In the genomic region with DNA sequence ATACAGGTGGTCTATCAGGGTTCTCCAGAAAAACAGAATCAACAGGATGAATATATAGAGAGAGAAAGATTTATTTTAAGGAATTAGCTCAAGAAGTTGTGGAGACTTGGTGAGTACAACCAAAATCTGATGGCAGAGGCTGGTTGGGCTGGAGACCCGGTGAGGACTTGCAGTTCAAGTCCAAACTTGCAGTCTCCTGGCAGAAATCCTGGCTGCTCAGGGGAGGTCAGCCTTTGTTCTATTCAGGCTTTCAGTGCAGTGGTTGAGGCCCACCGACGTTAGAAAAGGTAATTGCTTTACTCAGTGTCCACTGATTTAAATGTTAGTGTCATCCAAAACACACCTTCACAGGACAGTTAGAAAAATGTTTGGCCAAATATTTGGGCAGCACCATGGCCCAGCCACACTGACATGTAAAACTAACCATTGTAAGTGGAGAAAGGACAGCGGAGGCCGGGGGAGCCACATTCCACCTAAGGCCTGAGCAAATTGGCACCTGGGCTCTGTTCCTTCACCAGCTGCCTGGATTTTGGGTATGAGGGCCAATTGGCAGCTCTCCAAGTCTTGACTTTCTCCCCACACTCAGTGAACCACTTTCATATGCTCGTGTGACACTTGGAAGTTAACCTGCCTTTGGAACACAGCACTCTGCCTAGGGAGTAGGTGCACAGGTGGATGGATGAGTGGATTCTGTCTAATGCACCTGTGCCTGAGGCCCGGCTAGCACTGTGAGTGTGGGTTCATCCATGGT, we compare ENCODE assay signal across 21 cellular contexts. TPM values are rescaled to one million over a fixed set of nuclear protein-coding genes. Genes with fewer than 3 reads are reported as not detected.
DNase-seq lines count a peak whose midpoint lies in the region; ATAC-seq and TF ChIP-seq lines count a peak whose summit lies in the region.
"Had no signal": no experiment of that assay in that cellular context is flagged by ENCODE, and none has a peak within 500 bp of the region (broad histone marks: within the 10 kb centered on the region; RNA-seq: fewer than 3 reads in every experiment).

No MANE protein-coding gene starts in this region.

- ATAC-seq in foreskin keratinocyte, result no peak
- ATAC-seq in activated T-cell treated with anti-CD3 and anti-CD28 coated beads, Interleukin-2, amount 50 U/mL, for 4 hours, result no peak
- ATAC-seq: GM12878 had no signal

- H3K4me1 ChIP-seq in foreskin keratinocyte (no peaks in the 10 kb centered on the region), transverse colon (no peaks in the 10 kb centered on the region)
- H3K4me1 ChIP-seq: BLaER1 treated with 17β-estradiol and CSF1 and Interleukin-3, amounts not matched to agents 10 nM and 100 nM had no signal

- H3K9me3 Mint-ChIP-seq in activated T-cell treated with anti-CD3 and anti-CD28 coated beads, Interleukin-2, amount 50 U/mL, for 4 hours, result no peaks in the 10 kb centered on the region

- H3K27me3 ChIP-seq in foreskin keratinocyte (no peaks in the 10 kb centered on the region), transverse colon (no peaks in the 10 kb centered on the region)
- H3K27me3 ChIP-seq: BLaER1 treated with 17β-estradiol and CSF1 and Interleukin-3, amounts not matched to agents 10 nM and 100 nM had no signal

- DNase-seq in DMS79 (lab: John Stamatoyannopoulos, UW) (peak; percentile 81), NCI-H1105 treated with DMSO at 0.1 percent for 48 hours (lab: John Stamatoyannopoulos, UW) (peak; percentile 90), NCI-H345 treated with DMSO at 0.1 percent for 48 hours (lab: John Stamatoyannopoulos, UW; ENCODE audit: unreplicated experiment) (peak; percentile 84), foreskin keratinocyte (peak; percentile 12 to 33), amniotic stem cell (lab: John Stamatoyannopoulos, UW) (no peak), transverse colon (no peak), RPMI8226 (no peak)
- DNase-seq in activated T-cell treated with anti-CD3 and anti-CD28 coated beads, Interleukin-2, amount 50 U/mL, for 4 hours, result no peak
- DNase-seq: EL, NCI-H1436, NCI-H1930, NCI-H446 treated with DMSO at 0.1 percent for 48 hours, Right ventricle myocardium superior, SW 1271, T-helper 2 cell had no signal

- H3K4me3 ChIP-seq in transverse colon, result no peak overlapping the region
- H3K4me3 ChIP-seq: BLaER1 treated with 17β-estradiol and CSF1 and Interleukin-3, amounts not matched to agents 10 nM and 100 nM; GM12878 had no signal

- H3K36me3 ChIP-seq in transverse colon, result no peaks in the 10 kb centered on the region
- H3K36me3 ChIP-seq: BLaER1 treated with 17β-estradiol and CSF1 and Interleukin-3, amounts not matched to agents 10 nM and 100 nM had no signal

- no peaks in the 10 kb centered on the region for H3K9me3 ChIP-seq in transverse colon

- H3K27me3 Mint-ChIP-seq in activated T-cell treated with anti-CD3 and anti-CD28 coated beads, Interleukin-2, amount 50 U/mL, for 4 hours (ENCODE audit: low read depth), result peaks cover 2% of the 10 kb centered on the region

- no peaks in the 10 kb centered on the region for H3K4me1 Mint-ChIP-seq in activated T-cell treated with anti-CD3 and anti-CD28 coated beads, Interleukin-2, amount 50 U/mL, for 4 hours (ENCODE audit: low read depth)

- TF ChIP-seq EP300 in transverse colon (IDR thresholded peaks at IDR 0.05; ENCODE audit: low read depth), result no peak

- no peak for TF ChIP-seq POLR2A in transverse colon (IDR thresholded peaks at IDR 0.05)

- H3K27ac ChIP-seq in foreskin keratinocyte (no peak overlapping the region), transverse colon (no peak overlapping the region)
- H3K27ac ChIP-seq: BLaER1 treated with 17β-estradiol and CSF1 and Interleukin-3, amounts not matched to agents 10 nM and 100 nM; HL-60; KMS-11 had no signal

- intact Hi-C loops in transverse colon (cut with DNase I; ENCODE audit: low total_unique reads), result no loop called here

- TF ChIP-seq CTCF in foreskin keratinocyte (conservative IDR thresholded peaks at IDR 0.05) (no peak), transverse colon (IDR thresholded peaks at IDR 0.05) (no peak)

- H3K36me3 Mint-ChIP-seq in activated T-cell treated with anti-CD3 and anti-CD28 coated beads, Interleukin-2, amount 50 U/mL, for 4 hours (ENCODE audit: insufficient read depth), result no peaks in the 10 kb centered on the region

- WGBS in transverse colon (ENCODE audit: low coverage in 1 of 2), 2 donors, result 89% methylated on average over 7 of the region's 7 CpGs; no CpG with 5 or more reads in 1 of the 2 donors

- no peak overlapping the region for H3K4me3 Mint-ChIP-seq in activated T-cell treated with anti-CD3 and anti-CD28 coated beads, Interleukin-2, amount 50 U/mL, for 4 hours

- in situ Hi-C loops in transverse colon (cut with MboI; ENCODE audit: low pct_ligation_motif_present in 1 of 4, low pct_unique_long_range_greater_than_20kb in 1 of 4, low sequenced_read_pairs in 3 of 4), result loop anchor here in 1 of 4 donors (25.0 kb wide), 1 partner anchor 677 kb away; no protein-coding TSS in a partner anchor

RNA-seq across cellular contexts. Expression of a gene that starts 54.7 kb away (rescaled TPM):
- total RNA-seq in foreskin keratinocyte, result not detected in 2 replicates
- not detected in 2 replicates for polyA plus RNA-seq in foreskin keratinocyte
- not detected for total RNA-seq in activated T-cell treated with anti-CD3 and anti-CD28 coated beads, Interleukin-2, amount 50 U/mL, for 4 hours
- under 1 TPM in 1 of 4 donors, not detected in 3; 0.32 TPM for total RNA-seq in transverse colon
- total RNA-seq: GM12878, HT1080, OCI-LY7, Right ventricle myocardium superior had no signal
- polyA plus RNA-seq: GM12878 had no signal

Comparison
In these comparisons a context has a peak if more than half of its experiments do, and no peak if none do; other contexts are left out.
1. DNase-seq: peak in DMS79 (single experiment), NCI-H1105 treated with DMSO at 0.1 percent for 48 hours (single experiment), NCI-H345 treated with DMSO at 0.1 percent for 48 hours (single experiment) and foreskin keratinocyte (2 of 2); none in amniotic stem cell (single experiment), activated T-cell treated with anti-CD3 and anti-CD28 coated beads, Interleukin-2, amount 50 U/mL, for 4 hours (single experiment), transverse colon (single experiment) and RPMI8226 (single experiment).